ENCODE assay signal across 10 cellular contexts in genomic region chr17:47252766-47253512, GRCh38. TPM values are rescaled to one million over a fixed set of nuclear protein-coding genes. Genes with fewer than 3 reads are reported as not detected.
DNase-seq lines count a peak whose midpoint lies in the region; ATAC-seq and TF ChIP-seq lines count a peak whose summit lies in the region.
"Had no signal": no experiment of that assay in that cellular context is flagged by ENCODE, and none has a peak within 500 bp of the region (broad histone marks: within the 10 kb centered on the region; RNA-seq: fewer than 3 reads in every experiment).

No MANE protein-coding gene starts in this region.

- H3K36me3 ChIP-seq in ACC112 (ENCODE audit: insufficient read depth, low read length) (no peaks in the 10 kb centered on the region), breast epithelium (no peaks in the 10 kb centered on the region), mucosa of rectum (ENCODE audit: control insufficient read depth in 2 of 2, insufficient read depth in 2 of 2, low read length in 2 of 2) (no peaks in the 10 kb centered on the region)
- H3K36me3 ChIP-seq: neutrophil had no signal

- H3K27ac ChIP-seq in ACC112 (ENCODE audit: low read depth, low read length) (peak overlapping the region; percentile 71; the same call in 1 of the 2 replicates), breast epithelium (peak overlapping the region in 1 of 2 donors; percentile 90), mucosa of rectum (ENCODE audit: low read depth in 2 of 2, low read length in 2 of 2) (no peak overlapping the region)
- H3K27ac ChIP-seq: neutrophil had no signal

- H3K4me3 ChIP-seq in ACC112 (ENCODE audit: low read depth, low read length) (peak overlapping the region; percentile 95), HFF-Myc (replicated peaks; ENCODE audit: low read depth, low read length) (peak overlapping the region; percentile 55), breast epithelium (peak overlapping the region; percentile 67 to 98 (median 79)), mucosa of rectum (ENCODE audit: low read length in 2 of 2) (peak overlapping the region; percentile 33 to 59)

- TF ChIP-seq CTCF in HFF-Myc (IDR thresholded peaks at IDR 0.05; ENCODE audit: low read depth, low read length, missing control alignments) (no peak), breast epithelium (IDR thresholded peaks at IDR 0.05) (no peak)

- no peak overlapping the region for H3K9ac ChIP-seq in mucosa of rectum (ENCODE audit: low read depth in 1 of 2, low read length in 2 of 2)

- DNase-seq in HFF-Myc (ENCODE audit: extremely low read depth, low read depth) (no peak), breast epithelium (ENCODE audit: low spot score in 2 of 2) (no peak), cerebellum (ENCODE audit: low spot score) (no peak), GM19240 (ENCODE audit: insufficient read length, low spot score) (no peak)
- no peak for DNase-seq in effector CD4-positive, alpha-beta T cell

- peak overlapping the region; percentile 80 for H2AFZ ChIP-seq in ACC112 (ENCODE audit: low read length, unreplicated experiment)

- H3K9me3 ChIP-seq in breast epithelium (no peaks in the 10 kb centered on the region), mucosa of rectum (ENCODE audit: control insufficient read depth in 2 of 2, low read length in 2 of 2) (no peaks in the 10 kb centered on the region)
- H3K9me3 ChIP-seq: neutrophil had no signal

- no peak for ATAC-seq in HG03175 (IDR thresholded peaks at IDR 0.05; ENCODE audit: unreplicated experiment)

- intact Hi-C loops in breast epithelium (cut with DNase I; ENCODE audit: low total_unique reads) = no loop called here

- peaks cover 20% of the 10 kb centered on the region for H3K4me1 ChIP-seq in ACC112 (ENCODE audit: control insufficient read depth, insufficient read depth, low read length, unreplicated experiment)
- H3K4me1 ChIP-seq in breast epithelium = peaks cover 4% of the 10 kb centered on the region in 2 donors
- H3K4me1 ChIP-seq in mucosa of rectum (ENCODE audit: control insufficient read depth in 2 of 2, insufficient read depth in 2 of 2, low read length in 2 of 2) = peaks cover 0 to 9% of the 10 kb centered on the region in 2 donors

- TF ChIP-seq POLR2A in breast epithelium (IDR thresholded peaks at IDR 0.05) = no peak

- H3K27me3 ChIP-seq in ACC112 (ENCODE audit: insufficient read depth, low read length) (no peaks in the 10 kb centered on the region), breast epithelium (no peaks in the 10 kb centered on the region), mucosa of rectum (ENCODE audit: control insufficient read depth in 2 of 2, insufficient read depth in 2 of 2, low read length in 2 of 2) (peaks cover 0 to 3% of the 10 kb centered on the region in 2 donors)

- peaks cover 22% of the 10 kb centered on the region for H3K79me2 ChIP-seq in ACC112 (ENCODE audit: control insufficient read depth, insufficient read depth, low read length, unreplicated experiment)

RNA-seq across cellular contexts. Expression of gene ITGB3, which starts 0.7 kb away (rescaled TPM):
- total RNA-seq in breast epithelium (10 to 100 TPM in 2 of 3 donors, 1 to 10 TPM in 1; 3.8 to 29.8 (median 14.6) TPM), cerebellum (1.6 TPM)

RNA-seq across cellular contexts. Expression of gene MYL4, which starts 43.8 kb away (rescaled TPM):
- total RNA-seq in breast epithelium (not detected), cerebellum (1.1 TPM)
- total RNA-seq: activated CD8-positive, alpha-beta memory T cell treated with anti-CD3 and anti-CD28 coated beads for 36 hours had no signal
